ENCODE assay signal across 11 cellular contexts in genomic region chr11:68550485-68550817, GRCh38.
DNase-seq lines count a peak whose midpoint lies in the region; ATAC-seq and TF ChIP-seq lines count a peak whose summit lies in the region.
"Had no signal": no experiment of that assay in that cellular context is flagged by ENCODE, and none has a peak within 500 bp of the region (broad histone marks: within the 10 kb centered on the region; RNA-seq: fewer than 3 reads in every experiment).

No MANE protein-coding gene starts in this region.

- peak in 1 of 2 donors; percentile 78 for ATAC-seq in natural killer cell treated with Interleukin-12 subunit alpha and Interleukin-12 subunit beta and Interleukin-15 and Interleukin-18, amount 100 ng/mL, for 72 hours
- ATAC-seq in HG03457 (IDR thresholded peaks at IDR 0.05; ENCODE audit: unreplicated experiment) = no peak
- no peak for ATAC-seq in GM18505 (IDR thresholded peaks at IDR 0.05; ENCODE audit: unreplicated experiment)
- no peak for ATAC-seq in HG03139 (IDR thresholded peaks at IDR 0.05; ENCODE audit: unreplicated experiment)

- H3K27me3 ChIP-seq in BLaER1 treated with 17β-estradiol and CSF1 and Interleukin-3, amounts not matched to agents 10 nM and 100 nM = no peaks in the 10 kb centered on the region
- H3K27me3 ChIP-seq in ascending aorta = no peaks in the 10 kb centered on the region
- H3K27me3 ChIP-seq: dorsolateral prefrontal cortex had no signal

- peak overlapping the region; percentile 61 to 93 (median 86) for H3K4me2 ChIP-seq in BLaER1 treated with 17β-estradiol and CSF1 and Interleukin-3, amounts not matched to agents 10 nM and 100 nM

- peak overlapping the region; percentile 86 to 95 for H3K27ac Mint-ChIP-seq in natural killer cell treated with Interleukin-12 subunit alpha and Interleukin-12 subunit beta and Interleukin-15 and Interleukin-18, amount 100 ng/mL, for 72 hours

- peak overlapping the region; percentile 85 to 98 (median 94) for H3K27ac ChIP-seq in BLaER1 treated with 17β-estradiol and CSF1 and Interleukin-3, amounts not matched to agents 10 nM and 100 nM
- H3K27ac ChIP-seq in ascending aorta = peak overlapping the region; percentile 5 to 6

- H3K4me3 Mint-ChIP-seq in natural killer cell treated with Interleukin-12 subunit alpha and Interleukin-12 subunit beta and Interleukin-15 and Interleukin-18, amount 100 ng/mL, for 72 hours = peak overlapping the region; percentile 63

- in situ Hi-C loops in GM13977 (cut with MboI; ENCODE audit: low pct_unique_long_range_greater_than_20kb, low sequenced_read_pairs, unreplicated experiment) = no loop called here

- H3K36me3 ChIP-seq in BLaER1 treated with 17β-estradiol and CSF1 and Interleukin-3, amounts not matched to agents 10 nM and 100 nM = peaks cover 70 to 100% (median 89%) of the 10 kb centered on the region in 11 experiments
- peaks cover 15 to 52% of the 10 kb centered on the region in 2 donors for H3K36me3 ChIP-seq in ascending aorta

- TF ChIP-seq POLR2A in NB4 (IDR thresholded peaks at IDR 0.05; ENCODE audit: extremely low read depth, insufficient read length) (no peak), GM18505 (IDR thresholded peaks at IDR 0.05; ENCODE audit: borderline replicate concordance, extremely low read depth, insufficient read depth, insufficient read length) (no peak)

- DNase-seq in NB4 (ENCODE audit: low read depth) (peak; percentile 69), ascending aorta (ENCODE audit: low spot score in 2 of 2) (no peak), GM13977 (ENCODE audit: low spot score) (no peak)
- no peak for DNase-seq in natural killer cell treated with Interleukin-12 subunit alpha and Interleukin-12 subunit beta and Interleukin-15 and Interleukin-18, amount 100 ng/mL, for 72 hours (ENCODE audit: low spot score)
- DNase-seq: DMS79 treated with DMSO at 0.1 percent for 48 hours, dorsolateral prefrontal cortex, NCI-H2029 treated with DMSO at 0.1 percent for 48 hours had no signal

- TF ChIP-seq CTCF in NB4 (IDR thresholded peaks at IDR 0.05; ENCODE audit: low read depth, low read length) = no peak
- no peak for TF ChIP-seq CTCF in ascending aorta (IDR thresholded peaks at IDR 0.05)
- TF ChIP-seq CTCF in GM13977 (IDR thresholded peaks at IDR 0.05; ENCODE audit: extremely low read depth, insufficient read depth, missing control alignments) = no peak

- H3K9ac ChIP-seq in BLaER1 treated with 17β-estradiol and CSF1 and Interleukin-3, amounts not matched to agents 10 nM and 100 nM = peak overlapping the region; percentile 79 to 87 (median 83)

- H3K9me3 Mint-ChIP-seq in natural killer cell treated with Interleukin-12 subunit alpha and Interleukin-12 subunit beta and Interleukin-15 and Interleukin-18, amount 100 ng/mL, for 72 hours = no peaks in the 10 kb centered on the region

- H4K20me1 ChIP-seq in BLaER1 treated with 17β-estradiol and CSF1 and Interleukin-3, amounts not matched to agents 10 nM and 100 nM = peaks cover 0 to 52% (median 0%) of the 10 kb centered on the region in 11 experiments; a peak in 3 of 22 replicates

- H3K4me1 ChIP-seq in BLaER1 treated with 17β-estradiol and CSF1 and Interleukin-3, amounts not matched to agents 10 nM and 100 nM = peaks cover 34 to 92% (median 80%) of the 10 kb centered on the region in 10 experiments
- peaks cover 0 to 2% of the 10 kb centered on the region in 2 donors for H3K4me1 ChIP-seq in ascending aorta

- H3K27me3 Mint-ChIP-seq in natural killer cell treated with Interleukin-12 subunit alpha and Interleukin-12 subunit beta and Interleukin-15 and Interleukin-18, amount 100 ng/mL, for 72 hours = no peaks in the 10 kb centered on the region

- peaks cover 65% of the 10 kb centered on the region in 2 donors for H3K4me1 Mint-ChIP-seq in natural killer cell treated with Interleukin-12 subunit alpha and Interleukin-12 subunit beta and Interleukin-15 and Interleukin-18, amount 100 ng/mL, for 72 hours (ENCODE audit: low read depth in 2 of 2)

- no peaks in the 10 kb centered on the region for H3K9me3 ChIP-seq in BLaER1 treated with 17β-estradiol and CSF1 and Interleukin-3, amounts not matched to agents 10 nM and 100 nM (replicated peaks in 1 of 11)
- H3K9me3 ChIP-seq in ascending aorta = no peaks in the 10 kb centered on the region

- intact Hi-C loops in ascending aorta (cut with DNase I) = no loop called here

- peak overlapping the region in 9 of 10 experiments; percentile 17 to 54 (median 32); a peak in 10 of 20 replicates for H3K4me3 ChIP-seq in BLaER1 treated with 17β-estradiol and CSF1 and Interleukin-3, amounts not matched to agents 10 nM and 100 nM
- H3K4me3 ChIP-seq in NB4 (ENCODE audit: low read depth, low read length) (no peak overlapping the region), ascending aorta (no peak overlapping the region)
- H3K4me3 ChIP-seq: dorsolateral prefrontal cortex had no signal

- peaks cover 22% of the 10 kb centered on the region for H3K36me3 Mint-ChIP-seq in natural killer cell treated with Interleukin-12 subunit alpha and Interleukin-12 subunit beta and Interleukin-15 and Interleukin-18, amount 100 ng/mL, for 72 hours

Comparison
In these comparisons a context has a peak if more than half of its experiments do, and no peak if none do; other contexts are left out.
1. H3K4me3 ChIP-seq: peak in BLaER1 treated with 17β-estradiol and CSF1 and Interleukin-3, amounts not matched to agents 10 nM and 100 nM (9 of 10); none in NB4 (single experiment) and ascending aorta (0 of 2).